1 cellular context compared by ENCODE assay signal in genomic region chr21:31929548-31929947, GRCh38.
TF ChIP-seq lines count a peak whose summit lies in the region.

No MANE protein-coding gene starts in this region.

TF ChIP-seq in HepG2, 621 proteins besides CTCF, POLR2A, EP300 and RAD21 (continued from another document and continues in another):
- TF ChIP-seq ZNF318 (CRISPR knock-in tag; IDR thresholded peaks at IDR 0.05) (no peak), SMC3 (IDR thresholded peaks at IDR 0.05; ENCODE audit: low read length) (0 out of 2 replicates have a peak, but pooled peaks have one; percentile 4), SOX6 (IDR thresholded peaks at IDR 0.05) (no peak), SOX6 (CRISPR knock-in tag; IDR thresholded peaks at IDR 0.05) (peak; percentile 97), PHF21A (CRISPR knock-in tag; IDR thresholded peaks at IDR 0.05) (peak; percentile 71), ZNF432 (CRISPR knock-in tag; IDR thresholded peaks at IDR 0.05; ENCODE audit: borderline replicate concordance) (no peak), ZNF251 (CRISPR knock-in tag; IDR thresholded peaks at IDR 0.05) (no peak), TEAD3 (CRISPR knock-in tag; optimal IDR thresholded peaks at IDR 0.05; ENCODE audit: borderline replicate concordance) (peak; percentile 44), IRF1 (CRISPR knock-in tag; IDR thresholded peaks at IDR 0.05; ENCODE audit: low read depth) (no peak), GABPB1 (CRISPR knock-in tag; IDR thresholded peaks at IDR 0.05) (peak; percentile 26; the same call in 1 of the 2 replicates), ISL2 (CRISPR knock-in tag; IDR thresholded peaks at IDR 0.05) (peak; percentile 93), RFXAP (CRISPR knock-in tag; IDR thresholded peaks at IDR 0.05; ENCODE audit: borderline replicate concordance) (no peak), ZNF781 (CRISPR knock-in tag; IDR thresholded peaks at IDR 0.05; ENCODE audit: borderline replicate concordance, not compliant biosample characterization) (peak; percentile 31), NFE2 (CRISPR knock-in tag; IDR thresholded peaks at IDR 0.05) (no peak), ZSCAN5A (CRISPR knock-in tag; IDR thresholded peaks at IDR 0.05; ENCODE audit: borderline replicate concordance) (0 out of 2 replicates have a peak, but pooled peaks have one; percentile 54), ZSCAN21 (CRISPR knock-in tag; IDR thresholded peaks at IDR 0.05; ENCODE audit: borderline replicate concordance) (no peak), SP140L (CRISPR knock-in tag; IDR thresholded peaks at IDR 0.05; ENCODE audit: borderline replicate concordance) (no peak), STAT5B (CRISPR knock-in tag; IDR thresholded peaks at IDR 0.05) (no peak), HOXA5 (CRISPR knock-in tag; IDR thresholded peaks at IDR 0.05) (peak; percentile 94), SRSF4 (IDR thresholded peaks at IDR 0.05; ENCODE audit: low read depth, low read length, poor library complexity, severe bottlenecking) (no peak), ZNF607 (CRISPR knock-in tag; IDR thresholded peaks at IDR 0.05; ENCODE audit: borderline replicate concordance) (no peak), FOXJ3 (CRISPR knock-in tag; IDR thresholded peaks at IDR 0.05; ENCODE audit: borderline replicate concordance) (peak; percentile 62; the same call in 1 of the 2 replicates), ZNF12 (CRISPR knock-in tag; IDR thresholded peaks at IDR 0.05) (no peak), ZNF205 (CRISPR knock-in tag; IDR thresholded peaks at IDR 0.05) (no peak), RXRA (CRISPR knock-in tag; IDR thresholded peaks at IDR 0.05) (peak; percentile 91; the same call in 1 of the 2 replicates), NR2F6 (IDR thresholded peaks at IDR 0.05) (peak; percentile 99), NR2F6 (CRISPR knock-in tag; IDR thresholded peaks at IDR 0.05) (peak; percentile 98), NCOA2 (CRISPR knock-in tag; IDR thresholded peaks at IDR 0.05) (peak; percentile 85), PAXIP1 (CRISPR knock-in tag; conservative IDR thresholded peaks at IDR 0.05) (peak; percentile 94), ZNF580 (CRISPR knock-in tag; IDR thresholded peaks at IDR 0.05; ENCODE audit: borderline replicate concordance, low read depth) (peak; percentile 62; the same call in 1 of the 2 replicates), ZNF10 (CRISPR knock-in tag; IDR thresholded peaks at IDR 0.05; ENCODE audit: borderline replicate concordance, low read depth) (no peak), ARNT2 (CRISPR knock-in tag; IDR thresholded peaks at IDR 0.05; ENCODE audit: low read depth) (0 out of 2 replicates have a peak, but pooled peaks have one; percentile 49), RFXANK (CRISPR knock-in tag; IDR thresholded peaks at IDR 0.05) (no peak), POGK (CRISPR knock-in tag; conservative IDR thresholded peaks at IDR 0.05) (0 out of 2 replicates have a peak, but pooled peaks have one; percentile 56), ZNF331 (CRISPR knock-in tag; IDR thresholded peaks at IDR 0.05) (peak; percentile 78; the same call in 1 of the 2 replicates), ZNF484 (CRISPR knock-in tag; IDR thresholded peaks at IDR 0.05; ENCODE audit: borderline replicate concordance, low read depth) (no peak), NFYC (CRISPR knock-in tag; IDR thresholded peaks at IDR 0.05) (no peak), AHR (CRISPR knock-in tag; IDR thresholded peaks at IDR 0.05) (no peak), PCBP2 (optimal IDR thresholded peaks at IDR 0.05; ENCODE audit: low read depth, low read length, poor library complexity, severe bottlenecking) (no peak), NCOR1 (IDR thresholded peaks at IDR 0.05; ENCODE audit: borderline replicate concordance, low read length) (peak; percentile 51; the same call in 1 of the 2 replicates), HOXA9 (CRISPR knock-in tag; IDR thresholded peaks at IDR 0.05; ENCODE audit: borderline replicate concordance) (no peak), ZNF335 (CRISPR knock-in tag; IDR thresholded peaks at IDR 0.05) (no peak), FIP1L1 (IDR thresholded peaks at IDR 0.05; ENCODE audit: borderline replicate concordance, insufficient read depth, low read depth, low read length) (no peak), SNAPC5 (CRISPR knock-in tag; IDR thresholded peaks at IDR 0.05; ENCODE audit: borderline replicate concordance) (peak; percentile 60; the same call in 1 of the 2 replicates), ARID3A (IDR thresholded peaks at IDR 0.05; ENCODE audit: low read depth, low read length) (peak; percentile 84), MAX (IDR thresholded peaks at IDR 0.05) (peak; percentile 45; the same call in 1 of the 2 replicates), ZNF264 (CRISPR knock-in tag; IDR thresholded peaks at IDR 0.05) (0 out of 2 replicates have a peak, but pooled peaks have one; percentile 58)
